In genomic region chr1:1360511-1361169, GRCh38 we compare ENCODE assay signal across 8 cellular contexts. TPM values are rescaled to one million over a fixed set of nuclear protein-coding genes. Genes with fewer than 3 reads are reported as not detected.
DNase-seq lines count a peak whose midpoint lies in the region; ATAC-seq lines count a peak whose summit lies in the region.

No MANE protein-coding gene starts in this region.

- peak; percentile 19 for DNase-seq in NCI-H2196 (lab: John Stamatoyannopoulos, UW; ENCODE audit: unreplicated experiment)
- DNase-seq in NCI-H2196 treated with DMSO at 0.1 percent for 48 hours (lab: John Stamatoyannopoulos, UW; ENCODE audit: unreplicated experiment) = no peak
- DNase-seq in epidermal melanocyte (ENCODE audit: insufficient read length, low spot score) = peak; percentile 79
- DNase-seq in mucosa of gallbladder (ENCODE audit: low spot score) = peak; percentile 40
- no peak for DNase-seq in occipital lobe (lab: John Stamatoyannopoulos, UW)
- no peak for DNase-seq in NCI-H1417 (lab: John Stamatoyannopoulos, UW)
- no peak for DNase-seq in NCI-H510A (lab: John Stamatoyannopoulos, UW)

- no peak for ATAC-seq in HG02852 (IDR thresholded peaks at IDR 0.05; ENCODE audit: unreplicated experiment)

RNA-seq across cellular contexts. Expression of gene MXRA8, which starts 2.3 kb away (rescaled TPM):
- total RNA-seq in mucosa of gallbladder = 73.1 TPM
- 11.5 TPM for total RNA-seq in occipital lobe

RNA-seq across cellular contexts. Expression of gene DVL1, which starts 11.4 kb away (rescaled TPM):
- total RNA-seq in mucosa of gallbladder (72.7 TPM), occipital lobe (70.7 TPM)

RNA-seq across cellular contexts. Expression of gene AURKAIP1, which starts 14.4 kb away (rescaled TPM):
- total RNA-seq in mucosa of gallbladder = 135 TPM
- total RNA-seq in occipital lobe = 26.2 TPM

RNA-seq across cellular contexts. Expression of gene TAS1R3, which starts 29.6 kb away (rescaled TPM):
- total RNA-seq in mucosa of gallbladder (0.40 TPM), occipital lobe (0.31 TPM)

RNA-seq across cellular contexts. Expression of gene CPTP, which starts 36.0 kb away (rescaled TPM):
- total RNA-seq in mucosa of gallbladder (36.1 TPM), occipital lobe (12.3 TPM)

Comparison
In these comparisons a context has a peak if more than half of its experiments do, and no peak if none do; other contexts are left out.
1. DNase-seq: peak in NCI-H2196 (single experiment), epidermal melanocyte (single experiment) and mucosa of gallbladder (single experiment); none in NCI-H2196 treated with DMSO at 0.1 percent for 48 hours (single experiment), occipital lobe (single experiment), NCI-H1417 (0 of 3) and NCI-H510A (single experiment).